28 cellular contexts compared by ENCODE assay signal in genomic region chr11:78067704-78068103, GRCh38. TPM values are rescaled to one million over a fixed set of nuclear protein-coding genes. Genes with fewer than 3 reads are reported as not detected.
DNase-seq lines count a peak whose midpoint lies in the region; ATAC-seq, FAIRE-seq and TF ChIP-seq lines count a peak whose summit lies in the region.
"Had no signal": no experiment of that assay in that cellular context is flagged by ENCODE, and none has a peak within 500 bp of the region (broad histone marks: within the 10 kb centered on the region; RNA-seq: fewer than 3 reads in every experiment).

No MANE protein-coding gene starts in this region.

- no peaks in the 10 kb centered on the region for H3K9me3 ChIP-seq in T-helper 17 cell (ENCODE audit: control insufficient read depth, low read length, poor library complexity, severe bottlenecking)
- H3K9me3 ChIP-seq: BE2C, MG63, SJCRH30 had no signal

- H3K27ac Mint-ChIP-seq in activated CD4-positive, alpha-beta T cell treated with anti-CD3 and anti-CD28 coated beads for 36 hours = peak overlapping the region; percentile 30
- H3K27ac Mint-ChIP-seq in T-helper 17 cell = peak overlapping the region; percentile 79
- H3K27ac Mint-ChIP-seq in nephron progenitor cell = peak overlapping the region; percentile 84

- FAIRE-seq in urothelium cell line (lab: Jason Lieb, UNC) = peak; percentile 59
- FAIRE-seq: GM18507, HTR-8/SVneo had no signal

- H3K9me3 Mint-ChIP-seq in activated CD4-positive, alpha-beta T cell treated with anti-CD3 and anti-CD28 coated beads for 36 hours (ENCODE audit: low read depth) = no peaks in the 10 kb centered on the region
- H3K9me3 Mint-ChIP-seq in nephron progenitor cell = no peaks in the 10 kb centered on the region
- H3K9me3 Mint-ChIP-seq: CD14-positive monocyte; CD8-positive, alpha-beta memory T cell had no signal

- no peak for ATAC-seq in activated CD4-positive, alpha-beta T cell treated with anti-CD3 and anti-CD28 coated beads for 36 hours
- ATAC-seq in T-helper 17 cell (no peak), HG02884 (IDR thresholded peaks at IDR 0.05; ENCODE audit: unreplicated experiment) (no peak), HG03139 (IDR thresholded peaks at IDR 0.05; ENCODE audit: unreplicated experiment) (no peak)
- ATAC-seq: PC-3, Right ventricle myocardium inferior had no signal

- no peak for DNase-seq in activated CD4-positive, alpha-beta T cell treated with anti-CD3 and anti-CD28 coated beads for 36 hours
- no peak for DNase-seq in activated CD4-positive, alpha-beta T cell treated with anti-CD3 and anti-CD28 coated beads, Interleukin-2, amount 50 U/mL, for 1 hour
- DNase-seq in T-helper 17 cell (no peak), nephron progenitor cell (no peak), urothelium cell line (ENCODE audit: low spot score) (no peak)
- DNase-seq: 8988T; ACHN; BE2C; CD8-positive, alpha-beta memory T cell; DMS153; DND-41; H7; KG1; MG63; NCI-H1105 treated with DMSO at 0.1 percent for 48 hours; NCI-H2029; NCI-H446; NCI-H524 treated with DMSO at 0.1 percent for 48 hours; NCI-H774; PC-3; SJCRH30 had no signal

- CTCF ChIA-PET in activated CD4-positive, alpha-beta T cell treated with anti-CD3 and anti-CD28 coated beads for 36 hours (lab: Charles Lee) = interaction anchor here (0.7 to 1.1 kb wide), 3 partner anchors 22 to 705 kb away, joined by 3 to 6 read pairs (median 3); no protein-coding TSS in a partner anchor

- H3K36me3 Mint-ChIP-seq in activated CD4-positive, alpha-beta T cell treated with anti-CD3 and anti-CD28 coated beads for 36 hours (ENCODE audit: low read depth) = peaks cover 47% of the 10 kb centered on the region
- H3K36me3 Mint-ChIP-seq in T-helper 17 cell (ENCODE audit: low read depth) (peaks cover 12% of the 10 kb centered on the region), nephron progenitor cell (ENCODE audit: low read depth) (peaks cover 50% of the 10 kb centered on the region)

- H3K4me1 Mint-ChIP-seq in activated CD4-positive, alpha-beta T cell treated with anti-CD3 and anti-CD28 coated beads for 36 hours = peaks cover 4% of the 10 kb centered on the region
- H3K4me1 Mint-ChIP-seq in T-helper 17 cell (peaks cover 19% of the 10 kb centered on the region), nephron progenitor cell (peaks cover 10% of the 10 kb centered on the region)

- intact Hi-C loops in activated CD4-positive, alpha-beta T cell treated with anti-CD3 and anti-CD28 coated beads for 36 hours (cut with DNase I, micrococcal nuclease) = no loop called here

- TF ChIP-seq CTCF in nephron progenitor cell (IDR thresholded peaks at IDR 0.05) = no peak

- POLR2A ChIA-PET in activated CD4-positive, alpha-beta T cell treated with anti-CD3 and anti-CD28 coated beads for 36 hours (lab: Charles Lee) = no interaction called here

- no peaks in the 10 kb centered on the region for H3K27me3 Mint-ChIP-seq in activated CD4-positive, alpha-beta T cell treated with anti-CD3 and anti-CD28 coated beads for 36 hours
- no peaks in the 10 kb centered on the region for H3K27me3 Mint-ChIP-seq in T-helper 17 cell
- H3K27me3 Mint-ChIP-seq in nephron progenitor cell (ENCODE audit: low read depth, poor library complexity) = no peaks in the 10 kb centered on the region
- H3K27me3 Mint-ChIP-seq: CD8-positive, alpha-beta memory T cell had no signal

- no peak overlapping the region for H3K4me3 Mint-ChIP-seq in activated CD4-positive, alpha-beta T cell treated with anti-CD3 and anti-CD28 coated beads for 36 hours
- H3K4me3 Mint-ChIP-seq in T-helper 17 cell = no peak overlapping the region
- no peak overlapping the region for H3K4me3 Mint-ChIP-seq in nephron progenitor cell
- H3K4me3 Mint-ChIP-seq: CD14-positive monocyte; CD8-positive, alpha-beta memory T cell had no signal

RNA-seq across cellular contexts. Expression of gene THRSP, which starts 4.0 kb away (rescaled TPM):
- not detected for total RNA-seq in activated CD4-positive, alpha-beta T cell treated with anti-CD3 and anti-CD28 coated beads for 36 hours
- not detected for total RNA-seq in T-helper 17 cell
- total RNA-seq: CD8-positive, alpha-beta memory T cell; H7; PC-3; RPMI7951; SJCRH30 had no signal

RNA-seq across cellular contexts. Expression of gene NDUFC2, which starts 12.0 kb away (rescaled TPM):
- 100 to 1,000 TPM; 214 to 236 TPM for total RNA-seq in activated CD4-positive, alpha-beta T cell treated with anti-CD3 and anti-CD28 coated beads for 36 hours
- total RNA-seq in T-helper 17 cell = 10 to 100 TPM; 36.9 to 47.1 TPM

RNA-seq across cellular contexts. Expression of gene KCTD14, which starts 44.6 kb away (rescaled TPM):
- under 1 TPM; 0.14 to 0.21 TPM for total RNA-seq in activated CD4-positive, alpha-beta T cell treated with anti-CD3 and anti-CD28 coated beads for 36 hours
- under 1 TPM; 0.17 to 0.52 TPM for total RNA-seq in T-helper 17 cell

Comparison
In these comparisons a context has a peak if more than half of its experiments do, and no peak if none do; other contexts are left out.
1. H3K27ac Mint-ChIP-seq: peak in every context shown above with its lines; median percentile 84 in nephron progenitor cell; 79 in T-helper 17 cell; 30 in activated CD4-positive, alpha-beta T cell treated with anti-CD3 and anti-CD28 coated beads for 36 hours.
2. RNA of gene NDUFC2, which starts 12.0 kb away (total RNA-seq): 214 to 236 TPM in activated CD4-positive, alpha-beta T cell treated with anti-CD3 and anti-CD28 coated beads for 36 hours; 36.9 to 47.1 TPM in T-helper 17 cell; every median in the first group is over 4 times any median in the second.